ENCODE assay signal across 8 cellular contexts in the genomic region with DNA sequence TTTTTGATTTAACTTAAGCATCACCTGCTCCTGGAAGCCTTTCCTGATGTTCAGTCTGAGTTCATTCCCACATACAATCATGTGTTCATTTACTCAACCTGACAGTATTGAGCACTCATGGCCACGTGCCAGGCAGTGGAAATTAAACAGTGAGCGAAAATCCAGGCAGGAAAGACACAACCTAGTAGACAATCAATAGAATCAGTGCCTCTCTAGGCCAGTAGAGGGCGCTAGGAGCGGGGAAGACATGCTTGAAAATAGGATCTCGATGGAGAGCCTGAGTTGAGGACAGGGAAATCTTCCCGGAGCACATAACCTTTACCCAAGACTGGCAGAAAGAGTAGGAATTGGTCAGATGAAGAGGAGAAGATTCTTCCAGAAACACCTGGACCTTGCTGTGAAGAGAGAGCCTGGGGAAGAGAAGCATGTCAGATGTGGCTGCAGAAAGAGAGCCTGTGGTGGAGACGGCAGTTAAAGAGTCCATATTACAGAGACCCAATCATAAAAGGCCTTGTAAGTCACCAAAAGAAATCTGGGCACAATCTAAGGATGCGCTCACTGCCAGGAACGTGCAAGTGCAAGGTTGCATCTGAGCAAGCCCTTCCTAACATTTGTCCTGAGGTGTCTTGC.
A peak's percentile ranks its signal among the peaks of the same experiment; 100 is the strongest.
DNase-seq lines count a peak whose midpoint lies in the region; ATAC-seq and TF ChIP-seq lines count a peak whose summit lies in the region.

No MANE protein-coding gene starts in this region.

- H3K27me3 ChIP-seq in right lobe of liver (no peaks in the 10 kb centered on the region), thoracic aorta (replicated peaks; ENCODE audit: insufficient read depth) (no peaks in the 10 kb centered on the region)

- H3K27ac ChIP-seq in right lobe of liver (no peak overlapping the region), thoracic aorta (no peak overlapping the region)

- DNase-seq in COLO668 (lab: John Stamatoyannopoulos, UW; ENCODE audit: unreplicated experiment) (peak; percentile 17), RPMI8226 (peak; percentile 20), choroid plexus epithelial cell (ENCODE audit: low read depth) (peak; percentile 77), right lobe of liver (peak; percentile 85 to 93 (median 88)), thoracic aorta (ENCODE audit: low spot score) (no peak), NCI-H2227 treated with DMSO at 0.1 percent for 48 hours (lab: John Stamatoyannopoulos, UW) (no peak)

- H3K4me1 ChIP-seq in right lobe of liver: peaks cover 0 to 7% (median 0%) of the 10 kb centered on the region in 4 donors
- no peaks in the 10 kb centered on the region for H3K4me1 ChIP-seq in thoracic aorta (ENCODE audit: control insufficient read depth in 1 of 2, low read depth in 2 of 2)

- TF ChIP-seq CTCF in choroid plexus epithelial cell (conservative IDR thresholded peaks at IDR 0.05; ENCODE audit: low read depth, low read length): peak; percentile 98
- peak; percentile 87 to 96 (median 92) for TF ChIP-seq CTCF in right lobe of liver (IDR thresholded peaks at IDR 0.05)
- TF ChIP-seq CTCF in thoracic aorta (IDR thresholded peaks at IDR 0.05): peak; percentile 49

- H3K36me3 ChIP-seq in right lobe of liver (no peaks in the 10 kb centered on the region), thoracic aorta (no peaks in the 10 kb centered on the region)

- TF ChIP-seq POLR2A in right lobe of liver (IDR thresholded peaks at IDR 0.05): no peak

- ATAC-seq in GM21786 (IDR thresholded peaks at IDR 0.05; ENCODE audit: unreplicated experiment): peak; percentile 61
- ATAC-seq in right lobe of liver: peak; percentile 94 to 98 (median 96)
- no peak for ATAC-seq in thoracic aorta (ENCODE audit: insufficient number of reproducible peaks, low FRiP score, low read depth)
- ATAC-seq in HG02884 (IDR thresholded peaks at IDR 0.05; ENCODE audit: unreplicated experiment): no peak

- H3K4me3 ChIP-seq in choroid plexus epithelial cell (ENCODE audit: low read depth, low read length) (no peak overlapping the region), right lobe of liver (no peak overlapping the region), thoracic aorta (no peak overlapping the region)

- WGBS in right lobe of liver (ENCODE audit: insufficient coverage, low coverage, low lambda C conversion rate, missing lambda C conversion rate): 32% methylated on average over 9 of the region's 9 CpGs

- H3K9me3 ChIP-seq in right lobe of liver (no peaks in the 10 kb centered on the region), thoracic aorta (no peaks in the 10 kb centered on the region)

- intact Hi-C loops in right lobe of liver (cut with DNase I): loop anchor here in 1 of 2 donors (10.0 kb wide), 1 partner anchor 120 kb away; no protein-coding TSS in a partner anchor

Comparison
In these comparisons a context has a peak if more than half of its experiments do, and no peak if none do; other contexts are left out.
1. DNase-seq: peak in COLO668 (single experiment), RPMI8226 (single experiment), choroid plexus epithelial cell (single experiment) and right lobe of liver (3 of 3); none in thoracic aorta (single experiment) and NCI-H2227 treated with DMSO at 0.1 percent for 48 hours (single experiment).
2. ATAC-seq: peak in GM21786 (single experiment) and right lobe of liver (4 of 4); none in thoracic aorta (single experiment) and HG02884 (single experiment).
3. Peak in every context shown above with its lines, with median percentiles within 50 percentile points of each other: CTCF ChIP-seq.